ENCODE assay signal across 8 cellular contexts in genomic region chr11:46242961-46243795, GRCh38. TPM values are rescaled to one million over a fixed set of nuclear protein-coding genes. Genes with fewer than 3 reads are reported as not detected.
DNase-seq lines count a peak whose midpoint lies in the region; ATAC-seq and TF ChIP-seq lines count a peak whose summit lies in the region.

No MANE protein-coding gene starts in this region.

- TF ChIP-seq CTCF in GM13976 (IDR thresholded peaks at IDR 0.05; ENCODE audit: borderline replicate concordance, control extremely low read depth, extremely low read depth, insufficient read depth, missing control alignments) (no peak), psoas muscle (IDR thresholded peaks at IDR 0.05) (no peak)

- H3K36me3 ChIP-seq in psoas muscle (ENCODE audit: insufficient read depth in 1 of 2, low read depth in 1 of 2) (no peaks in the 10 kb centered on the region), urinary bladder (ENCODE audit: insufficient read depth) (no peaks in the 10 kb centered on the region)

- H3K27me3 ChIP-seq in right cardiac atrium (ENCODE audit: control insufficient read depth, insufficient read depth) (no peaks in the 10 kb centered on the region), psoas muscle (ENCODE audit: insufficient read depth in 3 of 3, low read length in 2 of 3) (no peaks in the 10 kb centered on the region)

- H3K4me3 ChIP-seq in right cardiac atrium (ENCODE audit: low read length) (peak overlapping the region; percentile 64), psoas muscle (peak overlapping the region; percentile 66), urinary bladder (ENCODE audit: low read depth, low read length) (peak overlapping the region; percentile 34)

- peak; percentile 97 for DNase-seq in GM13976 (ENCODE audit: low spot score)
- DNase-seq in NCI-H1694 (lab: John Stamatoyannopoulos, UW): peak; percentile 60
- peak; percentile 73 to 85 (median 82) for DNase-seq in T-helper 2 cell
- peak in 56 of 58 donors; percentile 29 to 90 (median 76) for DNase-seq in anterior cingulate cortex (lab: John Stamatoyannopoulos, UW)
- peak; percentile 95 to 98 (median 98) for DNase-seq in right cardiac atrium
- DNase-seq in psoas muscle: peak; percentile 95 to 96

- ATAC-seq in HG02884 (IDR thresholded peaks at IDR 0.05; ENCODE audit: unreplicated experiment) (peak; percentile 63), right cardiac atrium (peak; percentile 86 to 93), psoas muscle (peak; percentile 85 to 93 (median 88))

- H3K27ac ChIP-seq in right cardiac atrium (ENCODE audit: low read length) (peak overlapping the region; percentile 97), psoas muscle (peak overlapping the region; percentile 71), urinary bladder (ENCODE audit: low read depth) (peak overlapping the region; percentile 43)

- in situ Hi-C loops in GM13976 (cut with MboI; ENCODE audit: low sequenced_read_pairs, unreplicated experiment): loop anchor here (5.0 to 10.0 kb wide), 2 partner anchors 69 to 292 kb away; no protein-coding TSS in a partner anchor

- intact Hi-C loops in right cardiac atrium (cut with DNase I): loop anchor here in 2 of 4 donors (2.0 to 5.0 kb wide), 2 partner anchors 54 to 66 kb away; no protein-coding TSS in a partner anchor
- intact Hi-C loops in psoas muscle (cut with DNase I): loop anchor here in 1 of 2 donors (5.0 kb wide), 1 partner anchor 369 kb away; no protein-coding TSS in a partner anchor

- no peaks in the 10 kb centered on the region for H3K9me3 ChIP-seq in right cardiac atrium (ENCODE audit: control insufficient read depth, low read length)
- H3K9me3 ChIP-seq in psoas muscle: no peaks in the 10 kb centered on the region

- under 1% methylated on average over 46 of the region's 46 CpGs for WGBS in right cardiac atrium
- WGBS in psoas muscle, 3 donors: 0 to 1% (median 1%) methylated on average over 44 to 46 of the region's 46 CpGs
- WGBS in urinary bladder: 1% methylated on average over 46 of the region's 46 CpGs

- H3K4me1 ChIP-seq in right cardiac atrium (ENCODE audit: control insufficient read depth, insufficient read depth, low read length): peaks cover 8% of the 10 kb centered on the region
- H3K4me1 ChIP-seq in psoas muscle: peaks cover 10% of the 10 kb centered on the region
- no peaks in the 10 kb centered on the region for H3K4me1 ChIP-seq in urinary bladder (ENCODE audit: insufficient read depth)

RNA-seq across cellular contexts. Expression of gene CREB3L1, which starts 34.3 kb away (rescaled TPM):
- total RNA-seq in right cardiac atrium (10 to 100 TPM in 3 of 4 donors, 1 to 10 TPM in 1; 9.7 to 18.8 (median 15.3) TPM), psoas muscle (1 to 10 TPM; 2.2 to 6.9 (median 3.0) TPM), urinary bladder (44.3 TPM)
- polyA plus RNA-seq in right cardiac atrium (15.2 TPM), psoas muscle (1 to 10 TPM; 1.4 to 1.7 (median 1.6) TPM), urinary bladder (20.0 TPM)

Comparison
In these comparisons a context has a peak if more than half of its experiments do, and no peak if none do; other contexts are left out.
1. Peak in every context shown above with its lines: DNase-seq, ATAC-seq, H3K4me3 ChIP-seq and H3K27ac ChIP-seq.
2. H3K27ac ChIP-seq: peak in every context shown above with its lines; median percentile 97 in right cardiac atrium; 71 in psoas muscle; 43 in urinary bladder.